27 cellular contexts compared by ENCODE assay signal in genomic region chr9:109729513-109729912, GRCh38. TPM values are rescaled to one million over a fixed set of nuclear protein-coding genes. Genes with fewer than 3 reads are reported as not detected.
"Had no signal": no experiment of that assay in that cellular context is flagged by ENCODE, and none has a peak within 500 bp of the region (broad histone marks: within the 10 kb centered on the region; RNA-seq: fewer than 3 reads in every experiment).

No MANE protein-coding gene starts in this region.

- DNase-seq: activated B cell treated with CpG ODN at 0.5 μM for 24 hours; activated CD4-positive, alpha-beta memory T cell treated with anti-CD3 and anti-CD28 coated beads for 36 hours; activated CD4-positive, alpha-beta T cell treated with anti-CD3 and anti-CD28 coated beads for 4 hours; activated CD4-positive, alpha-beta T cell treated with anti-CD3 and anti-CD28 coated beads, Interleukin-2, amount 10 ng/mL, durations not matched to agents 24 days and 14 days; activated CD4-positive, alpha-beta T cell treated with anti-CD3 and anti-CD28 coated beads, Interleukin-2, amount 50 U/mL, for 1 hour; activated CD4-positive, alpha-beta T cell treated with anti-CD3 and anti-CD28 coated beads, Interleukin-2, amount 50 U/mL, for 4 hours; activated CD4-positive, CD25-positive, alpha-beta regulatory T cell treated with anti-CD3 and anti-CD28 coated beads, Interleukin-2, amount 50 U/mL, for 72 hours; activated CD8-positive, alpha-beta memory T cell treated with anti-CD3 and anti-CD28 coated beads, Interleukin-2, amount 50 U/mL, for 4 hours; activated CD8-positive, alpha-beta T cell treated with anti-CD3 and anti-CD28 coated beads for 36 hours; activated effector memory CD4-positive, alpha-beta T cell treated with Interleukin-2 at 50 U/mL for 16 hours; activated gamma-delta T cell; activated naive CD4-positive, alpha-beta T cell treated with anti-CD3 and anti-CD28 coated beads, Interleukin-2, amount 10 ng/mL, durations not matched to agents 7 days and 5 days; activated naive CD4-positive, alpha-beta T cell treated with Interleukin-2 at 50 U/mL for 16 hours; activated naive CD8-positive, alpha-beta T cell treated with anti-CD3 and anti-CD28 coated beads, Interleukin-2, amount 10 ng/mL, durations not matched to agents 7 days and 5 days; activated naive CD8-positive, alpha-beta T cell treated with anti-CD3 and anti-CD28 coated beads, Interleukin-2, amount 50 U/mL, for 24 hours; activated T-cell treated with anti-CD3 and anti-CD28 coated beads for 4 hours; activated T-cell treated with anti-CD3 and anti-CD28 coated beads, Interleukin-2, amount 50 U/mL, for 1 hour; activated T-cell treated with anti-CD3 and anti-CD28 coated beads, Interleukin-2, amount 50 U/mL, for 4 hours; amygdala; anterior cingulate cortex; central memory CD4-positive, alpha-beta T cell; T-helper 1 cell; T-helper 2 cell; T-helper 9 cell had no signal

- H3K9me3 ChIP-seq: ascending aorta had no signal

- H3K27ac ChIP-seq: ascending aorta, VCaP had no signal

- H3K4me3 ChIP-seq: ascending aorta had no signal

- H3K27me3 ChIP-seq: ascending aorta had no signal

- H3K36me3 ChIP-seq: ascending aorta had no signal

RNA-seq across cellular contexts. Expression of gene PALM2AKAP2, which starts 50.5 kb away (rescaled TPM):
- total RNA-seq: activated B cell treated with CpG ODN at 0.5 μM for 24 hours; activated CD8-positive, alpha-beta memory T cell treated with anti-CD3 and anti-CD28 coated beads for 36 hours; activated CD8-positive, alpha-beta T cell treated with anti-CD3 and anti-CD28 coated beads for 36 hours; activated naive CD8-positive, alpha-beta T cell treated with anti-CD3 and anti-CD28 coated beads, Interleukin-2, amount 10 ng/mL, durations not matched to agents 7 days and 5 days had no signal
